In genomic region chr14:35825968-35826217, GRCh38 we compare ENCODE assay signal across 8 cellular contexts. TPM values are rescaled to one million over a fixed set of nuclear protein-coding genes. Genes with fewer than 3 reads are reported as not detected.
DNase-seq lines count a peak whose midpoint lies in the region; ATAC-seq and TF ChIP-seq lines count a peak whose summit lies in the region.

No MANE protein-coding gene starts in this region.

- H3K4me2 ChIP-seq in SU-DHL-6 (ENCODE audit: low read depth, low read length, poor library complexity, severe bottlenecking) = peak overlapping the region; percentile 98

- TF ChIP-seq POLR2A in sigmoid colon (IDR thresholded peaks at IDR 0.05) = no peak

- 0 out of 2 replicates have a peak overlapping the region, but pooled peaks have one; percentile 11 for H3K27ac ChIP-seq in SU-DHL-6 (ENCODE audit: low read depth, low read length)
- H3K27ac ChIP-seq in sigmoid colon = peak overlapping the region; percentile 95 to 99 (median 98)

- no peaks in the 10 kb centered on the region for H3K9me3 ChIP-seq in SU-DHL-6 (ENCODE audit: insufficient read depth, low read length)
- H3K9me3 ChIP-seq in sigmoid colon = no peaks in the 10 kb centered on the region

- 0 to 1% methylated on average over 6 of the region's 6 CpGs for WGBS in sigmoid colon, 2 donors

- H3K36me3 ChIP-seq in SU-DHL-6 (ENCODE audit: low read length) (no peaks in the 10 kb centered on the region), sigmoid colon (no peaks in the 10 kb centered on the region)

- H2AFZ ChIP-seq in SU-DHL-6 (ENCODE audit: low read depth, low read length, severe bottlenecking) = peak overlapping the region; percentile 88

- H3K27me3 ChIP-seq in SU-DHL-6 (ENCODE audit: low read length) = no peaks in the 10 kb centered on the region
- H3K27me3 ChIP-seq in sigmoid colon = no peaks in the 10 kb centered on the region

- peaks cover 19% of the 10 kb centered on the region for H3K79me2 ChIP-seq in SU-DHL-6 (ENCODE audit: insufficient read depth, low read length)

- TF ChIP-seq EP300 in sigmoid colon (IDR thresholded peaks at IDR 0.05) = no peak

- peaks cover 15% of the 10 kb centered on the region for H3F3A ChIP-seq in SU-DHL-6 (ENCODE audit: insufficient read depth)

- DNase-seq in fibroblast of the aortic adventitia (ENCODE audit: low read depth) = no peak
- DNase-seq in sigmoid colon = no peak

- no peak for TF ChIP-seq CTCF in GM12875 (IDR thresholded peaks at IDR 0.05; ENCODE audit: borderline replicate concordance, insufficient read depth, low read depth, low read length)
- no peak for TF ChIP-seq CTCF in SU-DHL-6 (IDR thresholded peaks at IDR 0.05; ENCODE audit: insufficient read depth, low read length, poor library complexity, severe bottlenecking)
- no peak for TF ChIP-seq CTCF in fibroblast of the aortic adventitia (IDR thresholded peaks at IDR 0.05; ENCODE audit: insufficient read depth, low read length)
- no peak for TF ChIP-seq CTCF in sigmoid colon (IDR thresholded peaks at IDR 0.05)

- H3K9ac ChIP-seq in SU-DHL-6 (ENCODE audit: low read length) = peak overlapping the region; percentile 80

- no peaks in the 10 kb centered on the region for H3K9me2 ChIP-seq in SU-DHL-6 (replicated peaks; ENCODE audit: insufficient read depth, low read length)

- peaks cover 0 to 13% (median 8%) of the 10 kb centered on the region in 4 donors for H3K4me1 ChIP-seq in sigmoid colon

- intact Hi-C loops in sigmoid colon (cut with DNase I) = loop anchor here (2.0 to 10.0 kb wide), 3 partner anchors 15 to 781 kb away; partner anchors contain the start of genes FAM177A1 and NFKBIA

- ATAC-seq in HG03469 (IDR thresholded peaks at IDR 0.05; ENCODE audit: unreplicated experiment) (no peak), GM18907 (IDR thresholded peaks at IDR 0.05; ENCODE audit: unreplicated experiment) (no peak), GM18858 (IDR thresholded peaks at IDR 0.05; ENCODE audit: unreplicated experiment) (no peak), GM18519 (IDR thresholded peaks at IDR 0.05; ENCODE audit: low FRiP score, unreplicated experiment) (no peak)

- H3K4me3 ChIP-seq in GM12875 (ENCODE audit: low read depth, low read length) = peak overlapping the region; percentile 26
- peak overlapping the region; percentile 65 for H3K4me3 ChIP-seq in SU-DHL-6 (ENCODE audit: insufficient read depth, low read length, poor library complexity, severe bottlenecking)
- peak overlapping the region; percentile 55 for H3K4me3 ChIP-seq in fibroblast of the aortic adventitia (ENCODE audit: low read depth, low read length)
- H3K4me3 ChIP-seq in sigmoid colon = peak overlapping the region; percentile 65 to 94 (median 88)

- H4K20me1 ChIP-seq in SU-DHL-6 (ENCODE audit: low read depth, low read length) = no peaks in the 10 kb centered on the region

RNA-seq across cellular contexts. Expression of gene BRMS1L, which starts 0.2 kb away (rescaled TPM):
- 3.8 and 5.6 TPM in 2 replicates for total RNA-seq in fibroblast of the aortic adventitia (ENCODE audit: low replicate concordance)
- 10 to 100 TPM in 2 of 4 donors, 1 to 10 TPM in 2; 5.8 to 10.5 (median 9.7) TPM for total RNA-seq in sigmoid colon
- 1 to 10 TPM; 4.2 to 4.6 (median 4.4) TPM for polyA plus RNA-seq in sigmoid colon

RNA-seq across cellular contexts. Expression of gene RALGAPA1, which starts 16.8 kb away (rescaled TPM):
- total RNA-seq in fibroblast of the aortic adventitia (ENCODE audit: low replicate concordance) (26.9 and 52.5 TPM in 2 replicates), sigmoid colon (10 to 100 TPM; 58.6 to 89.9 (median 75.1) TPM)
- polyA plus RNA-seq in sigmoid colon = 10 to 100 TPM; 10.2 to 15.8 (median 12.6) TPM

Comparison
In these comparisons a context has a peak if more than half of its experiments do, and no peak if none do; other contexts are left out.
1. H3K4me3 ChIP-seq: peak in every context shown above with its lines; median percentile 88 in sigmoid colon; 65 in SU-DHL-6; 55 in fibroblast of the aortic adventitia; 26 in GM12875.